21 cellular contexts compared by ENCODE assay signal in the genomic region with DNA sequence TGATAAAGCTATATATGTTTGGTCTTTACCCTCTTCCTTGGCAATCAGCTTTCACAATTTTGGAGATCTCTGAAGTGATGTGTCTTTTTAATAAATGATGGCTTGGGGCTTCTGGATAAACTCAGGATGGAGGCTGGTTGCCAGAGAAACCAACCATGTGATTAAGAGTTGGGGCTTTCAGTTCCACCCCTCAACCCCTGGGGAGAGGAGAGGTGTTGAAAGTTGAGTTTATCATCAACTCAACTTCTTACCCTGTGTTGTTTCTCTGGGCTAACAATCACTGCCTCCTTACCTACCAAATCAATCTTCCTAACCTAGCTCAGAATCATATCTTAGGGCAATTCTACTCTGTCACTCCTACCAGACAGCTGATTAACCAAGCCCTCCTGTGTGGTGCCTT.
DNase-seq lines count a peak whose midpoint lies in the region; ATAC-seq, FAIRE-seq and TF ChIP-seq lines count a peak whose summit lies in the region.
"Had no signal": no experiment of that assay in that cellular context is flagged by ENCODE, and none has a peak within 500 bp of the region (broad histone marks: within the 10 kb centered on the region; RNA-seq: fewer than 3 reads in every experiment).

No MANE protein-coding gene starts in this region.

- no peaks in the 10 kb centered on the region for H3K36me3 ChIP-seq in gastroesophageal sphincter
- H3K36me3 ChIP-seq in sigmoid colon, result no peaks in the 10 kb centered on the region
- H3K36me3 ChIP-seq: heart left ventricle, right atrium auricular region, upper lobe of right lung had no signal

- ATAC-seq in GM19463 (IDR thresholded peaks at IDR 0.05; ENCODE audit: unreplicated experiment), result peak; percentile 74
- peak; percentile 50 for ATAC-seq in HG02798 (IDR thresholded peaks at IDR 0.05; ENCODE audit: poor library complexity, unreplicated experiment)
- ATAC-seq in HG03432 (IDR thresholded peaks at IDR 0.05; ENCODE audit: unreplicated experiment), result peak; percentile 70
- no peak for ATAC-seq in gastroesophageal sphincter
- ATAC-seq: GM23338, heart left ventricle, Panc1, upper lobe of right lung had no signal

- H3K4me3 ChIP-seq in gastroesophageal sphincter, result no peak overlapping the region
- no peak overlapping the region for H3K4me3 ChIP-seq in sigmoid colon
- H3K4me3 ChIP-seq: GM23338, heart left ventricle, right atrium auricular region, upper lobe of right lung had no signal

- no peak for TF ChIP-seq EP300 in gastroesophageal sphincter (IDR thresholded peaks at IDR 0.05)
- no peak for TF ChIP-seq EP300 in sigmoid colon (IDR thresholded peaks at IDR 0.05)

- peak; percentile 65 for FAIRE-seq in GM18507 (lab: Jason Lieb, UNC)

- TF ChIP-seq CTCF in gastroesophageal sphincter (IDR thresholded peaks at IDR 0.05) (no peak), sigmoid colon (IDR thresholded peaks at IDR 0.05) (no peak)

- H3K9me3 ChIP-seq in gastroesophageal sphincter, result no peaks in the 10 kb centered on the region
- H3K9me3 ChIP-seq in sigmoid colon, result no peaks in the 10 kb centered on the region
- H3K9me3 ChIP-seq: right atrium auricular region, upper lobe of right lung had no signal

- H3K27ac ChIP-seq in gastroesophageal sphincter (no peak overlapping the region), sigmoid colon (no peak overlapping the region)
- H3K27ac ChIP-seq: heart left ventricle, right atrium auricular region, upper lobe of right lung had no signal

- DNase-seq in GM18507 (ENCODE audit: extremely low spot score, insufficient read length, low read depth), result no peak
- DNase-seq in GOT3 (lab: John Stamatoyannopoulos, UW), result no peak
- DNase-seq in glomerular visceral epithelial cell (ENCODE audit: extremely low spot score), result no peak
- no peak for DNase-seq in sigmoid colon
- DNase-seq: activated CD4-positive, alpha-beta T cell treated with anti-CD3 and anti-CD28 coated beads for 48 hours; activated CD8-positive, alpha-beta memory T cell treated with anti-CD3 and anti-CD28 coated beads, Interleukin-2, amount 50 U/mL, for 4 hours; effector CD8-positive, alpha-beta T cell; heart left ventricle; immature natural killer cell; Kasumi-1; NCI-H1105; NCI-H2171; nucleus accumbens; upper lobe of right lung had no signal

- no peaks in the 10 kb centered on the region for H3K4me1 ChIP-seq in gastroesophageal sphincter
- H3K4me1 ChIP-seq in sigmoid colon, result no peaks in the 10 kb centered on the region
- H3K4me1 ChIP-seq: heart left ventricle, right atrium auricular region, upper lobe of right lung had no signal

- TF ChIP-seq POLR2A in gastroesophageal sphincter (IDR thresholded peaks at IDR 0.05) (no peak), sigmoid colon (IDR thresholded peaks at IDR 0.05) (no peak)

- intact Hi-C loops in sigmoid colon (cut with DNase I), result no loop called here

- H3K27me3 ChIP-seq in gastroesophageal sphincter (no peaks in the 10 kb centered on the region), sigmoid colon (no peaks in the 10 kb centered on the region)
- H3K27me3 ChIP-seq: heart left ventricle, right atrium auricular region, upper lobe of right lung had no signal
